Comparison of ENCODE assay signal across 11 cellular contexts in the genomic region with DNA sequence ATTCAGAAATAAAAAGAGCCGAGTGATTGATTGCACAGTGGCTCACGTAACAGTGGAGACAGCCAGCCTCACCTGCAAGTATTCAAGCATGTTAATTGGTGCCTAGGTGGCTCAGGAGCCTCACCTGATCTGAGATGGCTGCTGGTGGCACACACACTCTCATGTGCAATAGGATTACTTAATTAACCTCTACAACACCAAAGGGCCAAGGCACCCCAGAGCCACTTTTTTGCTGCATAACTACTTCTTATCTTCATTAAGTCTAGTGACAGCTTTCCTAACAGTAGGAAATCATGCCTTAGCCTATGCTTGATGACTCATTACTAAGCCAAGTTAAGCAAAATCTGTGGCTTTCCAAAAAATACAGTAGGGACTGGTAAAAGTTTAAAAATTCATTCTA.
DNase-seq lines count a peak whose midpoint lies in the region; ATAC-seq and TF ChIP-seq lines count a peak whose summit lies in the region.
"Had no signal": no experiment of that assay in that cellular context is flagged by ENCODE, and none has a peak within 500 bp of the region (broad histone marks: within the 10 kb centered on the region; RNA-seq: fewer than 3 reads in every experiment).

No MANE protein-coding gene starts in this region.

- no peaks in the 10 kb centered on the region for H4K20me1 ChIP-seq in PC-9 (ENCODE audit: insufficient read depth)

- H3K27me3 ChIP-seq in PC-9 (ENCODE audit: insufficient read depth, low read depth) (no peaks in the 10 kb centered on the region), thyroid gland (no peaks in the 10 kb centered on the region)
- H3K27me3 ChIP-seq: colonic mucosa had no signal

- no peaks in the 10 kb centered on the region for H3K9me2 ChIP-seq in PC-9 (ENCODE audit: insufficient read depth)

- no peaks in the 10 kb centered on the region for H3K79me2 ChIP-seq in PC-9 (ENCODE audit: low read depth)

- H3K27ac ChIP-seq in PC-9 (peak overlapping the region; percentile 82), thyroid gland (no peak overlapping the region)
- H3K27ac ChIP-seq: colonic mucosa had no signal

- H3K36me3 ChIP-seq in PC-9 (ENCODE audit: low read depth) (no peaks in the 10 kb centered on the region), thyroid gland (no peaks in the 10 kb centered on the region)
- H3K36me3 ChIP-seq: colonic mucosa had no signal

- H3K4me3 Mint-ChIP-seq in HFFc6: peak overlapping the region; percentile 68

- no peak for TF ChIP-seq CTCF in HFFc6 (IDR thresholded peaks at IDR 0.05)
- no peak for TF ChIP-seq CTCF in PC-9 (conservative IDR thresholded peaks at IDR 0.05)
- TF ChIP-seq CTCF in fibroblast of villous mesenchyme (IDR thresholded peaks at IDR 0.05; ENCODE audit: insufficient read depth, low read depth, low read length): no peak
- no peak for TF ChIP-seq CTCF in thyroid gland (IDR thresholded peaks at IDR 0.05)

- H3K4me1 ChIP-seq in PC-9 (replicated peaks; ENCODE audit: insufficient read depth): peaks cover 24% of the 10 kb centered on the region
- peaks cover 0 to 7% of the 10 kb centered on the region in 2 donors for H3K4me1 ChIP-seq in thyroid gland
- H3K4me1 ChIP-seq: colonic mucosa had no signal

- POLR2A ChIA-PET in PC-9 (lab: Charles Lee; ENCODE audit: unreplicated experiment): interaction anchor here (0.6 to 1.0 kb wide), 3 partner anchors 22 to 122 kb away, joined by 7 to 11 read pairs (median 8); partner anchors contain the start of gene NOCT

- peak; percentile 27 for DNase-seq in AG20443 (ENCODE audit: low spot score)
- DNase-seq in HFFc6: peak; percentile 46
- peak; percentile 22 to 48 for DNase-seq in PC-9
- DNase-seq in fibroblast of villous mesenchyme (ENCODE audit: low read depth): peak; percentile 51
- no peak for DNase-seq in stimulated activated CD4-positive, alpha-beta T cell treated with anti-CD3 and anti-CD28 coated beads, Interleukin-15, amount 100 ng/mL, for 24 hours
- no peak for DNase-seq in HuH-7 (ENCODE audit: low spot score)
- DNase-seq in thyroid gland: no peak
- DNase-seq: colonic mucosa, hippocampal formation, Karpas-422 had no signal

- no TSS peak for BruUV-seq in PC-9 (replicated peaks; lab: Mats Ljungman, UMichigan)

- WGBS in thyroid gland, 2 donors: 73 to 84% methylated on average over 2 of the region's 2 CpGs

- CTCF ChIA-PET in PC-9 (lab: Charles Lee): no interaction called here

- H3K4me2 ChIP-seq in PC-9: peak overlapping the region; percentile 76

- H3K9me3 Mint-ChIP-seq in HFFc6: no peaks in the 10 kb centered on the region

- H3K4me3 ChIP-seq in PC-9: no peak overlapping the region; the same call in 1 of the 2 replicates
- H3K4me3 ChIP-seq in fibroblast of villous mesenchyme (ENCODE audit: low read depth, low read length): no peak overlapping the region
- no peak overlapping the region for H3K4me3 ChIP-seq in thyroid gland (replicated peaks in 1 of 3)
- H3K4me3 ChIP-seq: colonic mucosa had no signal

- no peak for TF ChIP-seq POLR2A in thyroid gland (IDR thresholded peaks at IDR 0.05)

- H3K27ac Mint-ChIP-seq in HFFc6: peak overlapping the region; percentile 56

- no peaks in the 10 kb centered on the region for H3K9me3 ChIP-seq in PC-9 (ENCODE audit: insufficient read depth, low read depth)
- no peaks in the 10 kb centered on the region for H3K9me3 ChIP-seq in thyroid gland
- H3K9me3 ChIP-seq: colonic mucosa had no signal

- no peak for ATAC-seq in HG03159 (IDR thresholded peaks at IDR 0.05; ENCODE audit: unreplicated experiment)

- H3K4me1 Mint-ChIP-seq in HFFc6 (ENCODE audit: low read depth): peaks cover 33% of the 10 kb centered on the region

- no peaks in the 10 kb centered on the region for H3K36me3 Mint-ChIP-seq in HFFc6 (ENCODE audit: low read depth)

- intact Hi-C loops in PC-9 (cut with micrococcal nuclease; ENCODE audit: unreplicated experiment) (loop anchor here (1.0 to 5.0 kb wide), 2 partner anchors 12 to 661 kb away; no protein-coding TSS in a partner anchor), thyroid gland (cut with DNase I) (no loop called here)

- H2AFZ ChIP-seq in PC-9: no peak overlapping the region

- H3K27me3 Mint-ChIP-seq in HFFc6 (ENCODE audit: insufficient read depth): peaks cover 27% of the 10 kb centered on the region

- H3F3A ChIP-seq in PC-9 (ENCODE audit: insufficient read depth, low read depth): peaks cover 22% of the 10 kb centered on the region

Comparison
In these comparisons a context has a peak if more than half of its experiments do, and no peak if none do; other contexts are left out.
1. DNase-seq: peak in AG20443 (single experiment), HFFc6 (single experiment), PC-9 (2 of 2) and fibroblast of villous mesenchyme (single experiment); none in stimulated activated CD4-positive, alpha-beta T cell treated with anti-CD3 and anti-CD28 coated beads, Interleukin-15, amount 100 ng/mL, for 24 hours (single experiment), HuH-7 (single experiment) and thyroid gland (0 of 2).